In the genomic region with DNA sequence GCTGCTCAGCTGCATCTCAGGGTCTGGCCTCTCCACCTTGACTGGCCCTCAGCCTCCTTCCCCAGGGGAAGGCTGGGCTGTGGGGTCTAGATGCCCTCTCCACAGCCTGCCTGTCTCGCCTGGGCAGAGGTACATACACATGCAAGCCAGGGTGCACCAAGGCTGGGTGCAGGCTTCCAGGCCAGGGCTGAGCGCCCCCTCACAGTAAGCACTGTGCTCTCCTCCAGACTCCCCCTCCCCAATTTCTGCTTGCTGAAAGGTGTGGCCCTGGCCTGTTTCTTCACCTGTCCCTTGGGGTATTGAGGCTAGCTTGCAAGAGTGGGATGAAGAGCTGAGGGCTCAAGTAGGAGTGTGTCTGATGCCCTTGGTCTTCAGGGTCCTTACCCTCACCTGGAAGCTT, we compare ENCODE assay signal across 20 cellular contexts. TPM values are rescaled to one million over a fixed set of nuclear protein-coding genes. Genes with fewer than 3 reads are reported as not detected.
A peak's percentile ranks its signal among the peaks of the same experiment; 100 is the strongest.
DNase-seq lines count a peak whose midpoint lies in the region; ATAC-seq and TF ChIP-seq lines count a peak whose summit lies in the region.
"Had no signal": no experiment of that assay in that cellular context is flagged by ENCODE, and none has a peak within 500 bp of the region (broad histone marks: within the 10 kb centered on the region; RNA-seq: fewer than 3 reads in every experiment).

No MANE protein-coding gene starts in this region.

- H3K9ac ChIP-seq in endodermal cell (ENCODE audit: extremely low read depth, low read length, poor library complexity, severe bottlenecking): no peak overlapping the region
- H3K9ac ChIP-seq: KMS-11 had no signal

- no peak overlapping the region for H3K4me3 Mint-ChIP-seq in HFFc6
- no peak overlapping the region for H3K4me3 Mint-ChIP-seq in endodermal cell
- H3K4me3 Mint-ChIP-seq: activated CD8-positive, alpha-beta memory T cell treated with anti-CD3 and anti-CD28 coated beads, Interleukin-2, amount 10 ng/mL, durations not matched to agents 7 days and 5 days; activated naive CD8-positive, alpha-beta T cell treated with anti-CD3 and anti-CD28 coated beads for 36 hours had no signal

- H3K9me3 ChIP-seq in heart left ventricle: no peaks in the 10 kb centered on the region
- H3K9me3 ChIP-seq in endodermal cell (ENCODE audit: control insufficient read depth, low read length): no peaks in the 10 kb centered on the region
- H3K9me3 ChIP-seq in gastrocnemius medialis: no peaks in the 10 kb centered on the region
- no peaks in the 10 kb centered on the region for H3K9me3 ChIP-seq in uterus
- H3K9me3 ChIP-seq: esophagus squamous epithelium, gastroesophageal sphincter, lower lobe of right lung had no signal

- TF ChIP-seq POLR2A in heart left ventricle (IDR thresholded peaks at IDR 0.05) (no peak), gastrocnemius medialis (IDR thresholded peaks at IDR 0.05) (no peak), uterus (IDR thresholded peaks at IDR 0.05) (no peak)

- ATAC-seq in heart left ventricle: no peak
- no peak for ATAC-seq in gastrocnemius medialis
- ATAC-seq in GM21737 (IDR thresholded peaks at IDR 0.05; ENCODE audit: unreplicated experiment): no peak
- ATAC-seq: activated CD8-positive, alpha-beta memory T cell treated with anti-CD3 and anti-CD28 coated beads, Interleukin-2, amount 10 ng/mL, durations not matched to agents 7 days and 5 days; gastroesophageal sphincter; lower lobe of right lung had no signal

- in situ Hi-C loops in gastrocnemius medialis (cut with MboI; ENCODE audit: low sequenced_read_pairs in 4 of 4): no loop called here

- H3K27ac ChIP-seq in heart left ventricle: peak overlapping the region in 8 of 12 donors; percentile 23 to 65 (median 46)
- H3K27ac ChIP-seq in endodermal cell (ENCODE audit: low read depth, low read length): no peak overlapping the region
- H3K27ac ChIP-seq in gastrocnemius medialis: peak overlapping the region; percentile 4 to 63 (median 26)
- no peak overlapping the region for H3K27ac ChIP-seq in uterus
- H3K27ac ChIP-seq: KMS-11, lower lobe of right lung had no signal

- no peak for TF ChIP-seq CTCF in heart left ventricle (IDR thresholded peaks at IDR 0.05)
- no peak for TF ChIP-seq CTCF in HFFc6 (IDR thresholded peaks at IDR 0.05)
- TF ChIP-seq CTCF in endodermal cell (conservative IDR thresholded peaks at IDR 0.05): no peak
- TF ChIP-seq CTCF in gastrocnemius medialis (IDR thresholded peaks at IDR 0.05 in 4 of 5, conservative IDR thresholded peaks at IDR 0.05 in 1 of 5): no peak
- no peak for TF ChIP-seq CTCF in uterus (IDR thresholded peaks at IDR 0.05)

- intact Hi-C loops in heart left ventricle (cut with DNase I): loop anchor here in 1 of 10 donors (5.0 kb wide), 1 partner anchor 91 kb away; the partner anchor contains the start of gene ARHGEF17
- intact Hi-C loops in cardiac septum (cut with DNase I): no loop called here
- intact Hi-C loops in gastrocnemius medialis (cut with DNase I; ENCODE audit: low total_unique reads): no loop called here
- intact Hi-C loops in uterus (cut with DNase I; ENCODE audit: low total_unique reads): no loop called here

- H3K36me3 ChIP-seq in heart left ventricle: peaks cover 0 to 59% (median 0%) of the 10 kb centered on the region in 9 donors
- peaks cover 4% of the 10 kb centered on the region for H3K36me3 ChIP-seq in endodermal cell (ENCODE audit: control insufficient read depth, insufficient read depth, low read length)
- peaks cover 0 to 16% of the 10 kb centered on the region in 2 donors for H3K36me3 ChIP-seq in gastrocnemius medialis
- H3K36me3 ChIP-seq in uterus: no peaks in the 10 kb centered on the region
- H3K36me3 ChIP-seq: gastroesophageal sphincter had no signal

- H3K9me3 Mint-ChIP-seq in HFFc6 (no peaks in the 10 kb centered on the region), endodermal cell (no peaks in the 10 kb centered on the region)
- H3K9me3 Mint-ChIP-seq: activated naive CD8-positive, alpha-beta T cell treated with anti-CD3 and anti-CD28 coated beads for 36 hours had no signal

- H3K27me3 Mint-ChIP-seq in HFFc6 (ENCODE audit: insufficient read depth) (peaks cover 10% of the 10 kb centered on the region), endodermal cell (ENCODE audit: insufficient read depth) (no peaks in the 10 kb centered on the region)
- H3K27me3 Mint-ChIP-seq: activated CD8-positive, alpha-beta memory T cell treated with anti-CD3 and anti-CD28 coated beads, Interleukin-2, amount 10 ng/mL, durations not matched to agents 7 days and 5 days; activated naive CD8-positive, alpha-beta T cell treated with anti-CD3 and anti-CD28 coated beads for 36 hours had no signal

- DNase-seq in heart left ventricle (peak in 1 of 5 donors; percentile 7), cardiac septum (ENCODE audit: low spot score) (no peak), HFFc6 (no peak), endodermal cell (peak; percentile 38), gastrocnemius medialis (no peak), globus pallidus (ENCODE audit: low spot score) (no peak), uterus (no peak)
- DNase-seq: activated CD4-positive, CD25-positive, alpha-beta regulatory T cell treated with anti-CD3 and anti-CD28 coated beads, Interleukin-2, amount 50 U/mL, for 72 hours; activated CD8-positive, alpha-beta memory T cell treated with anti-CD3 and anti-CD28 coated beads, Interleukin-2, amount 10 ng/mL, durations not matched to agents 7 days and 5 days; activated naive CD8-positive, alpha-beta T cell treated with anti-CD3 and anti-CD28 coated beads for 36 hours; effector memory CD4-positive, alpha-beta T cell; esophagus squamous epithelium; GDM1; lower lobe of right lung; NCI-H187; Right ventricle myocardium superior; SW 1271 had no signal

- H3K4me3 ChIP-seq in heart left ventricle: no peak overlapping the region
- H3K4me3 ChIP-seq in endodermal cell (ENCODE audit: low read length): no peak overlapping the region
- no peak overlapping the region for H3K4me3 ChIP-seq in gastrocnemius medialis
- no peak overlapping the region for H3K4me3 ChIP-seq in uterus
- H3K4me3 ChIP-seq: esophagus squamous epithelium, gastroesophageal sphincter, lower lobe of right lung had no signal

- 95 to 100% (median 99%) methylated on average over 1 to 2 of the region's 2 CpGs for WGBS in heart left ventricle, 4 donors
- WGBS in endodermal cell (ENCODE audit: insufficient coverage in 1 of 2, insufficient read length in 1 of 2), 2 experiments: 96% methylated on average over 2 of the region's 2 CpGs; no CpG with 5 or more reads in 1 of the 2 experiments

- H3K27me3 ChIP-seq in heart left ventricle: no peaks in the 10 kb centered on the region
- no peaks in the 10 kb centered on the region for H3K27me3 ChIP-seq in endodermal cell (ENCODE audit: control insufficient read depth, insufficient read depth, low read length, poor library complexity, severe bottlenecking)
- H3K27me3 ChIP-seq in gastrocnemius medialis: no peaks in the 10 kb centered on the region
- H3K27me3 ChIP-seq in uterus: no peaks in the 10 kb centered on the region
- H3K27me3 ChIP-seq: esophagus squamous epithelium, gastroesophageal sphincter had no signal

- H3K27ac Mint-ChIP-seq in HFFc6 (peak overlapping the region; percentile 47; the same call in 1 of the 2 replicates), endodermal cell (no peak overlapping the region)

- no peaks in the 10 kb centered on the region for H3K36me3 Mint-ChIP-seq in HFFc6 (ENCODE audit: low read depth)
- no peaks in the 10 kb centered on the region for H3K36me3 Mint-ChIP-seq in endodermal cell (ENCODE audit: low read depth)
- H3K36me3 Mint-ChIP-seq: activated naive CD8-positive, alpha-beta T cell treated with anti-CD3 and anti-CD28 coated beads for 36 hours had no signal

- H3K4me1 Mint-ChIP-seq in HFFc6 (ENCODE audit: low read depth) (peaks cover 22% of the 10 kb centered on the region), endodermal cell (peaks cover 5% of the 10 kb centered on the region)

- H3K4me1 ChIP-seq in heart left ventricle (peaks cover 0 to 32% (median 14%) of the 10 kb centered on the region in 12 donors), endodermal cell (ENCODE audit: control insufficient read depth, insufficient read depth, low read length) (peaks cover 10% of the 10 kb centered on the region), gastrocnemius medialis (peaks cover 20 to 27% of the 10 kb centered on the region in 2 donors), uterus (no peaks in the 10 kb centered on the region)
- H3K4me1 ChIP-seq: esophagus squamous epithelium had no signal

RNA-seq across cellular contexts. Expression of gene RELT, which starts 22.5 kb away (rescaled TPM):
- total RNA-seq in heart left ventricle (10 to 100 TPM in 1 of 9 donors, 1 to 10 TPM in 8; 1.0 to 13.9 (median 2.6) TPM), cardiac septum (3.8 TPM), endodermal cell (1 to 10 TPM; 6.9 to 8.9 TPM), gastrocnemius medialis (10 to 100 TPM; 18.5 to 63.5 (median 36.7) TPM), uterus (1 to 10 TPM in 2 of 4 donors, under 1 TPM in 1, not detected in 1; 0.29 to 5.8 (median 3.3) TPM)
- polyA plus RNA-seq in heart left ventricle: 1 to 10 TPM; 1.3 to 7.5 TPM
- total RNA-seq in HFFc6 (2021; fragmentation: NEBNext Ultra II Directional; extraction: Animal tissue kit (Norgen Biotek cat#: 25700)): 1 to 10 TPM; 6.2 to 7.7 (median 7.0) TPM
- polyA plus RNA-seq in endodermal cell (2013, experiment 1 of 2): 7.8 TPM
- polyA plus RNA-seq in endodermal cell (2013, experiment 2 of 2): 8.4 TPM

Comparison
In these comparisons a context has a peak if more than half of its experiments do, and no peak if none do; other contexts are left out.
1. H3K27ac ChIP-seq: peak in heart left ventricle (8 of 12) and gastrocnemius medialis (4 of 4); none in endodermal cell (single experiment) and uterus (0 of 2).